ENCODE assay signal across 10 cellular contexts in the genomic region with DNA sequence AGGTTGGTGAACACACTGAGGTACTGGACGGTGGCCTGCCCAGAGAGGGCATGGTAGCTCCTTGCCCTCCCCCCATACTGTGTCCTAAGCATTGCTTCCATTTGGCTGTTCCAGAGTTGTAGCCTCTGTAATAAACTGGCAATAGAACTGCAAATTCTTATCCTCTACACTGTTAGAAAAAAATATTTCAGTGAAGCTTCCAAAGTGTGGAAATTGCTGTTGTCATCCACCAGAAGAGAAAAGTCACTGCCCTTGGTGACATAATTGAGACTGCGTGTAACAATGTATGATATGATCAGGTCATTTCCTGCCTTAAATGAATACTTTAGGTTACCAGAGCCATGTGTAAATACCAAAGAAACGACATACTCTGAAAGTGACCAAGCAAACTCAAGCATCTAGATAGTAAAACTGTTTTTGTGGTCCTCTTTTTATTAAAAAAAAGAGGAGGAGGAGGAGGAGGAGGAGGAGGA.
A peak's percentile ranks its signal among the peaks of the same experiment; 100 is the strongest.
DNase-seq lines count a peak whose midpoint lies in the region; ATAC-seq, FAIRE-seq and TF ChIP-seq lines count a peak whose summit lies in the region.
"Had no signal": no experiment of that assay in that cellular context is flagged by ENCODE, and none has a peak within 500 bp of the region (broad histone marks: within the 10 kb centered on the region; RNA-seq: fewer than 3 reads in every experiment).

No MANE protein-coding gene starts in this region.

- peaks cover 8% of the 10 kb centered on the region for H4K20me1 ChIP-seq in PC-9 (ENCODE audit: insufficient read depth)

- H3K27me3 ChIP-seq in PC-9 (ENCODE audit: insufficient read depth, low read depth) (no peaks in the 10 kb centered on the region), HAP-1 (ENCODE audit: low read depth) (no peaks in the 10 kb centered on the region)

- TF ChIP-seq CTCF in PC-9 (conservative IDR thresholded peaks at IDR 0.05) (no peak), omental fat pad (IDR thresholded peaks at IDR 0.05) (no peak), nephron progenitor cell (IDR thresholded peaks at IDR 0.05) (no peak)

- H2AFZ ChIP-seq in PC-9 = no peak overlapping the region

- H3F3A ChIP-seq in PC-9 (ENCODE audit: insufficient read depth, low read depth) = peaks cover 64% of the 10 kb centered on the region

- POLR2A ChIA-PET in PC-9 (lab: Charles Lee; ENCODE audit: unreplicated experiment) = interaction anchor here (0.7 kb wide), 1 partner anchor 127 kb away, joined by 3 read pairs; no protein-coding TSS in a partner anchor

- H3K27ac Mint-ChIP-seq in nephron progenitor cell = no peak overlapping the region

- H3K4me3 ChIP-seq in PC-9 (no peak overlapping the region), HAP-1 (no peak overlapping the region)

- no peaks in the 10 kb centered on the region for H3K4me1 Mint-ChIP-seq in nephron progenitor cell

- DNase-seq in GM04504 (ENCODE audit: low read depth) (peak; percentile 71), PC-9 (peak in 1 of 2 experiments; percentile 48), dermis microvascular lymphatic vessel endothelial cell (ENCODE audit: low read depth in 2 of 2) (peak; percentile 76 to 81), omental fat pad (ENCODE audit: low spot score) (no peak), nephron progenitor cell (no peak), GM12892 (ENCODE audit: insufficient read length) (no peak), HAP-1 (ENCODE audit: low spot score in 2 of 2) (no peak)
- DNase-seq: central memory CD4-positive, alpha-beta T cell; NCI-H1417 treated with DMSO at 0.1 percent for 48 hours had no signal

- CTCF ChIA-PET in PC-9 (lab: Charles Lee) = no interaction called here

- peaks cover 9% of the 10 kb centered on the region; the same call in 1 of the 2 replicates for H3K79me2 ChIP-seq in PC-9 (ENCODE audit: low read depth)

- no peak overlapping the region for H3K4me2 ChIP-seq in PC-9

- peaks cover 48% of the 10 kb centered on the region for H3K36me3 Mint-ChIP-seq in nephron progenitor cell (ENCODE audit: low read depth)

- no peaks in the 10 kb centered on the region for H3K9me2 ChIP-seq in PC-9 (ENCODE audit: insufficient read depth)

- H3K36me3 ChIP-seq in PC-9 (ENCODE audit: low read depth) = peaks cover 53% of the 10 kb centered on the region
- H3K36me3 ChIP-seq in HAP-1 (replicated peaks) = no peaks in the 10 kb centered on the region; the same call in 1 of the 2 replicates

- H3K9me3 Mint-ChIP-seq in nephron progenitor cell = no peaks in the 10 kb centered on the region

- H3K27ac ChIP-seq in PC-9 = 0 out of 2 replicates have a peak overlapping the region, but pooled peaks have one; percentile 15

- H3K27me3 Mint-ChIP-seq in nephron progenitor cell (ENCODE audit: low read depth, poor library complexity) = no peaks in the 10 kb centered on the region

- in situ Hi-C loops in HAP-1 (cut with MboI; ENCODE audit: low sequenced_read_pairs) = no loop called here

- no peak for TF ChIP-seq POLR2A in GM12892 (IDR thresholded peaks at IDR 0.05; ENCODE audit: low read depth, low read length)

- no peak overlapping the region for H3K4me3 Mint-ChIP-seq in nephron progenitor cell

- intact Hi-C loops in PC-9 (cut with micrococcal nuclease; ENCODE audit: unreplicated experiment) = no loop called here

- ATAC-seq in omental fat pad (ENCODE audit: low FRiP score) (peak; percentile 37), HG03196 (IDR thresholded peaks at IDR 0.05; ENCODE audit: unreplicated experiment) (no peak)

- H3K9me3 ChIP-seq in PC-9 (ENCODE audit: insufficient read depth, low read depth) (no peaks in the 10 kb centered on the region), HAP-1 (no peaks in the 10 kb centered on the region)

- no peaks in the 10 kb centered on the region for H3K4me1 ChIP-seq in PC-9 (replicated peaks; ENCODE audit: insufficient read depth)
- no peaks in the 10 kb centered on the region for H3K4me1 ChIP-seq in HAP-1

- BruUV-seq in PC-9 (replicated peaks; lab: Mats Ljungman, UMichigan) = no TSS peak

- no peak for FAIRE-seq in GM12892 (lab: Jason Lieb, UNC)

Comparison
In these comparisons a context has a peak if more than half of its experiments do, and no peak if none do; other contexts are left out.
1. DNase-seq: peak in GM04504 (single experiment) and dermis microvascular lymphatic vessel endothelial cell (2 of 2); none in omental fat pad (single experiment), nephron progenitor cell (single experiment), GM12892 (single experiment) and HAP-1 (0 of 2).